8 cellular contexts compared by ENCODE assay signal in genomic region chr3:98522538-98523281, GRCh38. TPM values are rescaled to one million over a fixed set of nuclear protein-coding genes. Genes with fewer than 3 reads are reported as not detected.
DNase-seq lines count a peak whose midpoint lies in the region; TF ChIP-seq lines count a peak whose summit lies in the region.

Gene CLDND1 (minus strand): TSS chr3:98522902. CDS start chr3:98521424, 1,478 bp downstream.

- no peak within 1 kb of the TSS for H2BK20ac ChIP-seq in H9 (ENCODE audit: low read depth, low read length, poor library complexity, severe bottlenecking)

- H3K4me3 ChIP-seq in MG63, result peak within 1 kb of the TSS; percentile 79
- H3K4me3 ChIP-seq in fibroblast of the aortic adventitia (ENCODE audit: low read depth, low read length), result peak within 1 kb of the TSS; percentile 81

- H3K56ac ChIP-seq in H9 (ENCODE audit: insufficient read length, low read depth, low read length), result no peak within 1 kb of the TSS

- H3K27ac Mint-ChIP-seq in H9 (peak within 1 kb of the TSS; percentile 96 to 99 (median 97)), nephron (peak within 1 kb of the TSS; percentile 65 to 99 (median 84))
- peak within 1 kb of the TSS; percentile 98 for H3K27ac Mint-ChIP-seq in stimulated activated naive CD8-positive, alpha-beta T cell treated with anti-CD3 and anti-CD28 coated beads, Interleukin-15, Interleukin-2, amounts not matched to agents 100 ng/mL and 50 ng/mL, for 24 hours

- WGBS in H9 (ENCODE audit: extremely low coverage, insufficient read length, low lambda C conversion rate), result no CpG with 5 or more reads among the region's 63 CpGs

- no peak within 1 kb of the TSS for H4K91ac ChIP-seq in H9 (ENCODE audit: insufficient read length, low read depth, low read length)

- peak within 1 kb of the TSS; percentile 70 for H3K27ac ChIP-seq in H9 (ENCODE audit: insufficient read length, low read depth, low read length)

- no peak within 1 kb of the TSS for H2BK120ac ChIP-seq in H9 (ENCODE audit: low read depth, low read length, poor library complexity, severe bottlenecking)

- peak within 1 kb of the TSS; percentile 76 for H3K23ac ChIP-seq in H9 (ENCODE audit: insufficient read length, low read depth, low read length)

- H3K27me3 Mint-ChIP-seq in H9 (ENCODE audit: low read depth) (no peaks in the 10 kb centered on the region), nephron (ENCODE audit: low read depth) (no peaks in the 10 kb centered on the region)
- no peaks in the 10 kb centered on the region for H3K27me3 Mint-ChIP-seq in stimulated activated naive CD8-positive, alpha-beta T cell treated with anti-CD3 and anti-CD28 coated beads, Interleukin-15, Interleukin-2, amounts not matched to agents 100 ng/mL and 50 ng/mL, for 24 hours

- H3K4me2 ChIP-seq in H9 (ENCODE audit: insufficient read depth, insufficient read length, low read length), result peak within 1 kb of the TSS; percentile 98

- no peak within 1 kb of the TSS for H3K4ac ChIP-seq in H9 (ENCODE audit: low read depth, low read length)

- H2AFZ ChIP-seq in H9 (ENCODE audit: low read length), result peak within 1 kb of the TSS; percentile 97

- H3K79me1 ChIP-seq in H9 (ENCODE audit: insufficient read depth, low read depth, low read length, poor library complexity, severe bottlenecking), result no peaks in the 10 kb centered on the region

- H3K18ac ChIP-seq in H9 (ENCODE audit: insufficient read length, low read depth, low read length), result peak within 1 kb of the TSS; percentile 78

- H3K4me1 ChIP-seq in H9 (ENCODE audit: insufficient read depth, low read length), result no peaks in the 10 kb centered on the region; the same call in 1 of the 2 replicates

- H2BK12ac ChIP-seq in H9 (ENCODE audit: insufficient read length, low read depth, low read length), result peak within 1 kb of the TSS; percentile 36

- H3K27me3 ChIP-seq in H9 (ENCODE audit: insufficient read depth, low read length) (no peaks in the 10 kb centered on the region), MG63 (no peaks in the 10 kb centered on the region)

- H3K4me3 Mint-ChIP-seq in H9, result peak within 1 kb of the TSS; percentile 86 to 96
- peak within 1 kb of the TSS; percentile 85 to 98 (median 91) for H3K4me3 Mint-ChIP-seq in nephron
- H3K4me3 Mint-ChIP-seq in stimulated activated naive CD8-positive, alpha-beta T cell treated with anti-CD3 and anti-CD28 coated beads, Interleukin-15, Interleukin-2, amounts not matched to agents 100 ng/mL and 50 ng/mL, for 24 hours, result peak within 1 kb of the TSS; percentile 91

- DNase-seq in ELR (ENCODE audit: low read depth) (peak; percentile 95), H9 (peak; percentile 97), MG63 (peak; percentile 99), SHP77 treated with DMSO at 0.1 percent for 48 hours (lab: John Stamatoyannopoulos, UW) (peak; percentile 96), fibroblast of the aortic adventitia (ENCODE audit: low read depth) (peak; percentile 95)
- DNase-seq in activated effector memory CD4-positive, alpha-beta T cell treated with anti-CD3 and anti-CD28 coated beads, Interleukin-2, amount 50 U/mL, for 16 hours, result peak; percentile 98

- peak within 1 kb of the TSS; percentile 92 for H3K14ac ChIP-seq in H9 (ENCODE audit: insufficient read depth, low read length)

- no peak within 1 kb of the TSS for H3T11ph ChIP-seq in H9 (ENCODE audit: low read length)

- H4K20me1 ChIP-seq in H9 (ENCODE audit: control insufficient read depth, insufficient read depth, insufficient read length), result no peaks in the 10 kb centered on the region

- no peak within 1 kb of the TSS for H2BK5ac ChIP-seq in H9 (ENCODE audit: insufficient read length, low read length)

- peaks cover 40% of the 10 kb centered on the region for H3K36me3 ChIP-seq in MG63

- no peak for TF ChIP-seq CTCF in H9 (conservative IDR thresholded peaks at IDR 0.05)
- no peak for TF ChIP-seq CTCF in fibroblast of the aortic adventitia (IDR thresholded peaks at IDR 0.05; ENCODE audit: insufficient read depth, low read length)
- no peak for TF ChIP-seq CTCF in nephron (IDR thresholded peaks at IDR 0.05; ENCODE audit: unreplicated experiment in 3 of 3)

- H3K36me3 Mint-ChIP-seq in H9 (ENCODE audit: insufficient read depth in 1 of 3, low read depth in 3 of 3) (peaks cover 12 to 34% (median 28%) of the 10 kb centered on the region in 3 experiments), nephron (ENCODE audit: low read depth) (peaks cover 33% of the 10 kb centered on the region)
- peaks cover 46% of the 10 kb centered on the region for H3K36me3 Mint-ChIP-seq in stimulated activated naive CD8-positive, alpha-beta T cell treated with anti-CD3 and anti-CD28 coated beads, Interleukin-15, Interleukin-2, amounts not matched to agents 100 ng/mL and 50 ng/mL, for 24 hours (ENCODE audit: low read depth)

- no peak within 1 kb of the TSS for H2AK5ac ChIP-seq in H9 (ENCODE audit: insufficient read length, low read length)

- peak within 1 kb of the TSS; percentile 99 for H3K9ac ChIP-seq in H9 (ENCODE audit: extremely low read depth, insufficient read length, low read length)

- H2BK15ac ChIP-seq in H9 (ENCODE audit: low read depth, low read length), result no peak within 1 kb of the TSS

- peak within 1 kb of the TSS; percentile 82 for H4K5ac ChIP-seq in H9 (ENCODE audit: insufficient read length, low read depth, low read length)

- H3K23me2 ChIP-seq in H9 (ENCODE audit: insufficient read length, low read depth, low read length, poor library complexity, severe bottlenecking), result peaks cover 9% of the 10 kb centered on the region

- H3K79me2 ChIP-seq in H9 (ENCODE audit: insufficient read depth, low read length), result peaks cover 11% of the 10 kb centered on the region; the same call in 1 of the 2 replicates

- H3K9me3 Mint-ChIP-seq in H9, result no peaks in the 10 kb centered on the region
- H3K9me3 Mint-ChIP-seq in nephron, result no peaks in the 10 kb centered on the region
- H3K9me3 Mint-ChIP-seq in stimulated activated naive CD8-positive, alpha-beta T cell treated with anti-CD3 and anti-CD28 coated beads, Interleukin-15, Interleukin-2, amounts not matched to agents 100 ng/mL and 50 ng/mL, for 24 hours, result no peaks in the 10 kb centered on the region

- H3K4me1 Mint-ChIP-seq in H9 (peaks cover 24 to 32% of the 10 kb centered on the region in 2 experiments), nephron (peaks cover 21% of the 10 kb centered on the region)
- H3K4me1 Mint-ChIP-seq in stimulated activated naive CD8-positive, alpha-beta T cell treated with anti-CD3 and anti-CD28 coated beads, Interleukin-15, Interleukin-2, amounts not matched to agents 100 ng/mL and 50 ng/mL, for 24 hours (ENCODE audit: low read depth), result peaks cover 75% of the 10 kb centered on the region

- H4K8ac ChIP-seq in H9 (replicated peaks; ENCODE audit: insufficient read length, low read depth, low read length), result no peak within 1 kb of the TSS

- H3K9me3 ChIP-seq in H9 (ENCODE audit: control insufficient read depth, low read depth, low read length) (no peaks in the 10 kb centered on the region), MG63 (no peaks in the 10 kb centered on the region)

RNA-seq across cellular contexts. Expression of gene CLDND1, which starts in this region (rescaled TPM):
- total RNA-seq in H9 (2021) (83.0 and 85.0 TPM in 2 replicates), fibroblast of the aortic adventitia (ENCODE audit: low replicate concordance) (65.2 and 88.0 TPM in 2 replicates)
- 53.0 and 105 TPM in 2 replicates for total RNA-seq in MG63 (2014; rRNA removed; shearing (Covaris generic); ENCODE audit: low replicate concordance)

Comparison
In these comparisons a context has a peak if more than half of its experiments do, and no peak if none do; other contexts are left out.
1. Peak in every context shown above with its lines: DNase-seq, H3K4me3 ChIP-seq and H3K27ac ChIP-seq.